ENCODE assay signal across 1 cellular context in genomic region chr7:94161476-94161875, GRCh38.
TF ChIP-seq lines count a peak whose summit lies in the region.

No MANE protein-coding gene starts in this region.

TF ChIP-seq in GM12878, 131 proteins besides CTCF, POLR2A, EP300 and RAD21 (continued from another document):
- no peak for TF ChIP-seq EGR1 (IDR thresholded peaks at IDR 0.05; ENCODE audit: borderline replicate concordance in 1 of 2, low read depth in 2 of 2, low read length in 2 of 2)
